ENCODE assay signal across 20 cellular contexts in the genomic region with DNA sequence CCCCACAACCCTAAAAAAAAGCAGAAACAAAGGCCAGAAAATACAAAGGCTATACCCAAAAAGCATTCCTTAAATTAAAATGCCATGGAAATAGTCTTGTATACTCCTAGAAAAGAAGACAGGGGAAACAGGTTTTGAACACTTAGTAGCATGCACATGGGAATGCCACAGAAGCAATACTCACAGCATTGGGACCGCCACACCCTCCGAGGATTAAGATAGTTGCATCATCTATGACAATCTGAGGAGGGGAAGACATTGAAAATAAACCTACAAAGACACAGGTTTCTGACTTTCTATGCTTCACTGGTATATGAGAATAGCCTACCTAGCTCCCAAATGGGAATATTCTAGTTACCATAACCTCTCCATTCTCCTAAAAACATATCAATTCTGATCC.
"Had no signal": no experiment of that assay in that cellular context is flagged by ENCODE, and none has a peak within 500 bp of the region (broad histone marks: within the 10 kb centered on the region; RNA-seq: fewer than 3 reads in every experiment).

No MANE protein-coding gene starts in this region.

- H3K9me3 Mint-ChIP-seq: activated CD4-positive, alpha-beta T cell treated with anti-CD3 and anti-CD28 coated beads, Interleukin-2, amount 10 ng/mL, durations not matched to agents 24 days and 14 days; activated CD8-positive, alpha-beta T cell treated with anti-CD3 and anti-CD28 coated beads for 36 hours; endodermal cell; immature natural killer cell; naive B cell; neural crest cell; stimulated activated naive CD8-positive, alpha-beta T cell treated with anti-CD3 and anti-CD28 coated beads, Interleukin-15, Interleukin-2, amounts not matched to agents 100 ng/mL and 50 ng/mL, for 24 hours; T-cell had no signal

- H3K27ac Mint-ChIP-seq: activated CD4-positive, alpha-beta T cell treated with anti-CD3 and anti-CD28 coated beads, Interleukin-2, amount 10 ng/mL, durations not matched to agents 24 days and 14 days; activated CD8-positive, alpha-beta T cell treated with anti-CD3 and anti-CD28 coated beads for 36 hours; endodermal cell; stimulated activated naive CD8-positive, alpha-beta T cell treated with anti-CD3 and anti-CD28 coated beads, Interleukin-15, Interleukin-2, amounts not matched to agents 100 ng/mL and 50 ng/mL, for 24 hours had no signal

- ATAC-seq: activated CD8-positive, alpha-beta T cell treated with anti-CD3 and anti-CD28 coated beads for 36 hours; left ventricle myocardium superior; mucosa of descending colon; SK-N-SH treated with all-trans-retinoic acid at 6 μM for 48 hours; T-cell had no signal

- H3K9me3 ChIP-seq: mucosa of descending colon had no signal

- H3K4me3 ChIP-seq: dorsolateral prefrontal cortex, mucosa of descending colon had no signal

- H3K4me1 Mint-ChIP-seq: endodermal cell had no signal

- DNase-seq: activated CD4-positive, alpha-beta T cell treated with anti-CD3 and anti-CD28 coated beads, Interleukin-2, amount 10 ng/mL, durations not matched to agents 24 days and 14 days; activated CD8-positive, alpha-beta T cell treated with anti-CD3 and anti-CD28 coated beads for 36 hours; activated effector memory CD4-positive, alpha-beta T cell treated with Interleukin-2 at 50 U/mL for 16 hours; activated T-cell treated with anti-CD3 and anti-CD28 coated beads, Interleukin-2, amount 50 U/mL, for 1 hour; amniotic stem cell; dorsolateral prefrontal cortex; endodermal cell; immature natural killer cell; kidney glomerular epithelial cell; left ventricle myocardium superior; mucosa of descending colon; naive B cell; stimulated activated CD4-positive, alpha-beta T cell treated with anti-CD3 and anti-CD28 coated beads, Interleukin-2, amount 100 ng/mL, for 24 hours; T-cell; T-helper 9 cell; trophoblast cell had no signal

- H3K36me3 Mint-ChIP-seq: activated naive CD8-positive, alpha-beta T cell had no signal

- H3K27me3 ChIP-seq: dorsolateral prefrontal cortex had no signal

- H3K27me3 Mint-ChIP-seq: activated CD4-positive, alpha-beta T cell treated with anti-CD3 and anti-CD28 coated beads, Interleukin-2, amount 10 ng/mL, durations not matched to agents 24 days and 14 days; activated CD8-positive, alpha-beta T cell treated with anti-CD3 and anti-CD28 coated beads for 36 hours; activated naive CD8-positive, alpha-beta T cell; naive B cell; stimulated activated naive CD8-positive, alpha-beta T cell treated with anti-CD3 and anti-CD28 coated beads, Interleukin-15, Interleukin-2, amounts not matched to agents 100 ng/mL and 50 ng/mL, for 24 hours; T-cell had no signal

- H3K4me3 Mint-ChIP-seq: activated CD4-positive, alpha-beta T cell treated with anti-CD3 and anti-CD28 coated beads, Interleukin-2, amount 10 ng/mL, durations not matched to agents 24 days and 14 days; activated CD8-positive, alpha-beta T cell treated with anti-CD3 and anti-CD28 coated beads for 36 hours; activated naive CD8-positive, alpha-beta T cell; endodermal cell; immature natural killer cell; naive B cell; neural crest cell; stimulated activated naive CD8-positive, alpha-beta T cell treated with anti-CD3 and anti-CD28 coated beads, Interleukin-15, Interleukin-2, amounts not matched to agents 100 ng/mL and 50 ng/mL, for 24 hours; T-cell had no signal
